ENCODE assay signal across 1 cellular context in the genomic region with DNA sequence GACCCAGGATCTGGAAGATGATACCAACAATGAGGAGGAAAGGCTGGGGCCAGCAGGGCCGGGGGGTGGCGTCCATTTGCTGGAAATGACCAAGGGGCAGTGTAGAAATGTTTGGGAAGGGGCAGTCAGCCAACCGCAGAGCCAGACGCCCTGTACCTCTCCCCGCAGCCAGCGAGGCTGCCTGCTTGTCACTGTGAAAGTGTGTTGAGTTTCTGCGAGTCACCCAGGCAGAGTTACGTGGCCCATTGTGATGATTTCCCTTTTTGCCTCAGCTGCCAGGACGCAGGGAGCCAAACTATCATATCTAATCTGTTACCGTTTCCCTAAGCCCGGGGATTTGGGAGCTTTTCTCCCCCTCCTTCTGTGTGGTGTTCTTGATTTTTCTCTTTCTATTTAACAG.
TF ChIP-seq lines count a peak whose summit lies in the region.

No MANE protein-coding gene starts in this region.

TF ChIP-seq in IMR-90, 13 proteins besides CTCF, POLR2A, EP300 and RAD21 (continued from another document):
- TF ChIP-seq CHD1 (IDR thresholded peaks at IDR 0.05; ENCODE audit: low read depth, low read length) = no peak
- TF ChIP-seq MXI1 (IDR thresholded peaks at IDR 0.05; ENCODE audit: borderline replicate concordance, low read depth, low read length) = no peak
- TF ChIP-seq RFX5 (IDR thresholded peaks at IDR 0.05; ENCODE audit: low read depth, low read length) = no peak
- TF ChIP-seq MAFK (IDR thresholded peaks at IDR 0.05; ENCODE audit: low read depth, low read length) = no peak
- no peak for TF ChIP-seq RCOR1 (IDR thresholded peaks at IDR 0.05; ENCODE audit: insufficient replicate concordance, low read length)
- TF ChIP-seq, protein P1, sequence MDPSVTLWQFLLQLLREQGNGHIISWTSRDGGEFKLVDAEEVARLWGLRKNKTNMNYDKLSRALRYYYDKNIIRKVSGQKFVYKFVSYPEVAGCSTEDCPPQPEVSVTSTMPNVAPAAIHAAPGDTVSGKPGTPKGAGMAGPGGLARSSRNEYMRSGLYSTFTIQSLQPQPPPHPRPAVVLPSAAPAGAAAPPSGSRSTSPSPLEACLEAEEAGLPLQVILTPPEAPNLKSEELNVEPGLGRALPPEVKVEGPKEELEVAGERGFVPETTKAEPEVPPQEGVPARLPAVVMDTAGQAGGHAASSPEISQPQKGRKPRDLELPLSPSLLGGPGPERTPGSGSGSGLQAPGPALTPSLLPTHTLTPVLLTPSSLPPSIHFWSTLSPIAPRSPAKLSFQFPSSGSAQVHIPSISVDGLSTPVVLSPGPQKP (IDR thresholded peaks at IDR 0.05; ENCODE audit: borderline replicate concordance, low read depth, low read length) = no peak
- TF ChIP-seq FOS (IDR thresholded peaks at IDR 0.05; ENCODE audit: low read depth, low read length) = no peak
- no peak for TF ChIP-seq SMC3 (IDR thresholded peaks at IDR 0.05; ENCODE audit: low read depth, low read length)
- TF ChIP-seq, protein P2, sequence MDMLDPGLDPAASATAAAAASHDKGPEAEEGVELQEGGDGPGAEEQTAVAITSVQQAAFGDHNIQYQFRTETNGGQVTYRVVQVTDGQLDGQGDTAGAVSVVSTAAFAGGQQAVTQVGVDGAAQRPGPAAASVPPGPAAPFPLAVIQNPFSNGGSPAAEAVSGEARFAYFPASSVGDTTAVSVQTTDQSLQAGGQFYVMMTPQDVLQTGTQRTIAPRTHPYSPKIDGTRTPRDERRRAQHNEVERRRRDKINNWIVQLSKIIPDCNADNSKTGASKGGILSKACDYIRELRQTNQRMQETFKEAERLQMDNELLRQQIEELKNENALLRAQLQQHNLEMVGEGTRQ (IDR thresholded peaks at IDR 0.05; ENCODE audit: low read depth, low read length) = no peak
- no peak for TF ChIP-seq MAZ (IDR thresholded peaks at IDR 0.05; ENCODE audit: borderline replicate concordance, low read depth, low read length)
